ENCODE assay signal across 17 cellular contexts in the genomic region with DNA sequence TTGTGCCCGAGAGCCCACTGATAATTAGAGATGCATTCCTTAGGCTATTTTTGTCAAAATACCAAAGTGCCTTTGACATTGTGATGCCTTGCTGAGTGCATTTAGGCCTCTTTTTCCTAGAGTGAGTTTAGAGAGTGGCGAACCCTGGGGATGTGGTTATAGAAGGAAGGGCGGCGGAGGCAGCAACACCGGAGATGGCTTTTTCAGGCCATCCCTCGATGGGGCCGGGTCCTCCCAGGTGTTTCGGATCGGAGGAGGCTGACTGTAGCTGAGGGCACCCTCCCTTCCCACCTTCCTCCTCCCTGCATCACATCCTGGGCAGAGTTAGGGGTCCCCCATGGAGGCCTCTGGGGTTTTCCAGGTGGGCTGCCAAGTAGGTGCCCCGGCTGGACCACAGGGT. TPM values are rescaled to one million over a fixed set of nuclear protein-coding genes. Genes with fewer than 3 reads are reported as not detected.
DNase-seq lines count a peak whose midpoint lies in the region; ATAC-seq and TF ChIP-seq lines count a peak whose summit lies in the region.
"Had no signal": no experiment of that assay in that cellular context is flagged by ENCODE, and none has a peak within 500 bp of the region (broad histone marks: within the 10 kb centered on the region; RNA-seq: fewer than 3 reads in every experiment).

No MANE protein-coding gene starts in this region.

- intact Hi-C loops in natural killer cell (cut with micrococcal nuclease) (no loop called here), colonic mucosa (cut with DNase I) (no loop called here)
- intact Hi-C loops in activated T-helper 2 cell treated with anti-CD3 and anti-CD28 coated beads, Interferon-gamma antibody, Interleukin-2, Interleukin-4, amounts not matched to agents 10 μg/mL and 5 μg/mL and 100 μg/mL, durations not matched to agents 14 hours and 24 hours and 36 hours (cut with micrococcal nuclease) = no loop called here

- no peak overlapping the region for H3K27ac ChIP-seq in colonic mucosa

- H3K27ac Mint-ChIP-seq in activated CD4-positive, alpha-beta T cell treated with anti-CD3 and anti-CD28 coated beads, Interleukin-2, amount 10 ng/mL, durations not matched to agents 7 days and 5 days = peak overlapping the region; percentile 91
- peak overlapping the region in 1 of 2 donors; percentile 69 for H3K27ac Mint-ChIP-seq in natural killer cell
- H3K27ac Mint-ChIP-seq in natural killer cell treated with Interleukin-12 subunit alpha and Interleukin-12 subunit beta and Interleukin-15 and Interleukin-18, amount 100 ng/mL, for 72 hours = no peak overlapping the region
- H3K27ac Mint-ChIP-seq in activated T-helper 2 cell treated with anti-CD3 and anti-CD28 coated beads, Interferon-gamma antibody, Interleukin-2, Interleukin-4, amounts not matched to agents 10 μg/mL and 5 μg/mL and 100 μg/mL, durations not matched to agents 14 hours and 24 hours and 36 hours = peak overlapping the region; percentile 7
- peak overlapping the region; percentile 59 for H3K27ac Mint-ChIP-seq in stimulated activated memory B cell treated with anti-CD40 and anti-IgM and Interleukin-4, amounts not matched to agents 10 μg/mL and 1 μg/mL and 100 μg/mL, for 72 hours

- H3K36me3 ChIP-seq in colonic mucosa = no peaks in the 10 kb centered on the region

- H3K9ac ChIP-seq in colonic mucosa (ENCODE audit: low read depth in 2 of 2, low read length in 2 of 2) = peak overlapping the region in 1 of 2 donors; percentile 24

- ATAC-seq in natural killer cell = no peak
- no peak for ATAC-seq in natural killer cell treated with Interleukin-12 subunit alpha and Interleukin-12 subunit beta and Interleukin-15 and Interleukin-18, amount 100 ng/mL, for 72 hours
- ATAC-seq in stimulated activated memory B cell treated with anti-CD40 and anti-IgM and Interleukin-4, amounts not matched to agents 10 μg/mL and 1 μg/mL and 100 μg/mL, for 72 hours = no peak
- ATAC-seq: HCT116, Panc1 had no signal

- no peaks in the 10 kb centered on the region for H3K27me3 ChIP-seq in colonic mucosa

- H3K27me3 Mint-ChIP-seq in activated CD4-positive, alpha-beta T cell treated with anti-CD3 and anti-CD28 coated beads, Interleukin-2, amount 10 ng/mL, durations not matched to agents 7 days and 5 days = no peaks in the 10 kb centered on the region
- H3K27me3 Mint-ChIP-seq in natural killer cell (ENCODE audit: low read depth in 2 of 2) = no peaks in the 10 kb centered on the region
- H3K27me3 Mint-ChIP-seq in natural killer cell treated with Interleukin-12 subunit alpha and Interleukin-12 subunit beta and Interleukin-15 and Interleukin-18, amount 100 ng/mL, for 72 hours = no peaks in the 10 kb centered on the region
- H3K27me3 Mint-ChIP-seq in activated T-helper 2 cell treated with anti-CD3 and anti-CD28 coated beads, Interferon-gamma antibody, Interleukin-2, Interleukin-4, amounts not matched to agents 10 μg/mL and 5 μg/mL and 100 μg/mL, durations not matched to agents 14 hours and 24 hours and 36 hours (ENCODE audit: low read depth) = no peaks in the 10 kb centered on the region
- no peaks in the 10 kb centered on the region for H3K27me3 Mint-ChIP-seq in stimulated activated memory B cell treated with anti-CD40 and anti-IgM and Interleukin-4, amounts not matched to agents 10 μg/mL and 1 μg/mL and 100 μg/mL, for 72 hours

- H3K4me3 Mint-ChIP-seq in activated CD4-positive, alpha-beta T cell treated with anti-CD3 and anti-CD28 coated beads, Interleukin-2, amount 10 ng/mL, durations not matched to agents 7 days and 5 days = peak overlapping the region; percentile 52
- peak overlapping the region; percentile 68 for H3K4me3 Mint-ChIP-seq in natural killer cell
- H3K4me3 Mint-ChIP-seq in natural killer cell treated with Interleukin-12 subunit alpha and Interleukin-12 subunit beta and Interleukin-15 and Interleukin-18, amount 100 ng/mL, for 72 hours = no peak overlapping the region
- H3K4me3 Mint-ChIP-seq in activated T-helper 2 cell treated with anti-CD3 and anti-CD28 coated beads, Interferon-gamma antibody, Interleukin-2, Interleukin-4, amounts not matched to agents 10 μg/mL and 5 μg/mL and 100 μg/mL, durations not matched to agents 14 hours and 24 hours and 36 hours (ENCODE audit: low read depth) = no peak overlapping the region
- H3K4me3 Mint-ChIP-seq in stimulated activated memory B cell treated with anti-CD40 and anti-IgM and Interleukin-4, amounts not matched to agents 10 μg/mL and 1 μg/mL and 100 μg/mL, for 72 hours = no peak overlapping the region

- peak; percentile 47 for DNase-seq in activated CD4-positive, alpha-beta T cell treated with anti-CD3 and anti-CD28 coated beads, Interleukin-2, amount 10 ng/mL, durations not matched to agents 7 days and 5 days
- DNase-seq in activated CD4-positive, alpha-beta T cell treated with anti-CD3 and anti-CD28 coated beads for 4 hours = no peak
- DNase-seq in natural killer cell (no peak), colonic mucosa (no peak)
- no peak for DNase-seq in natural killer cell treated with Interleukin-12 subunit alpha and Interleukin-12 subunit beta and Interleukin-15 and Interleukin-18, amount 100 ng/mL, for 72 hours (ENCODE audit: low spot score)
- no peak for DNase-seq in activated T-helper 2 cell treated with anti-CD3 and anti-CD28 coated beads, Interferon-gamma antibody, Interleukin-2, Interleukin-4, amounts not matched to agents 10 μg/mL and 5 μg/mL and 100 μg/mL, durations not matched to agents 14 hours and 24 hours and 36 hours (ENCODE audit: low spot score)
- DNase-seq in stimulated activated CD4-positive, alpha-beta T cell treated with anti-CD3 and anti-CD28 coated beads, Interleukin-12 subunit alpha, Interleukin-12 subunit beta, amount 100 ng/mL, for 4 hours = no peak
- DNase-seq: GDM1, NCI-H2029, NCI-H2171 treated with DMSO at 0.1 percent for 48 hours, NCI-H510A, NCI-H82 had no signal

- no peaks in the 10 kb centered on the region for H3K9me3 Mint-ChIP-seq in activated CD4-positive, alpha-beta T cell treated with anti-CD3 and anti-CD28 coated beads, Interleukin-2, amount 10 ng/mL, durations not matched to agents 7 days and 5 days
- no peaks in the 10 kb centered on the region for H3K9me3 Mint-ChIP-seq in natural killer cell
- no peaks in the 10 kb centered on the region for H3K9me3 Mint-ChIP-seq in natural killer cell treated with Interleukin-12 subunit alpha and Interleukin-12 subunit beta and Interleukin-15 and Interleukin-18, amount 100 ng/mL, for 72 hours
- H3K9me3 Mint-ChIP-seq in activated T-helper 2 cell treated with anti-CD3 and anti-CD28 coated beads, Interferon-gamma antibody, Interleukin-2, Interleukin-4, amounts not matched to agents 10 μg/mL and 5 μg/mL and 100 μg/mL, durations not matched to agents 14 hours and 24 hours and 36 hours = no peaks in the 10 kb centered on the region
- no peaks in the 10 kb centered on the region for H3K9me3 Mint-ChIP-seq in stimulated activated memory B cell treated with anti-CD40 and anti-IgM and Interleukin-4, amounts not matched to agents 10 μg/mL and 1 μg/mL and 100 μg/mL, for 72 hours
- H3K9me3 Mint-ChIP-seq: CD14-positive monocyte had no signal

- peaks cover 19% of the 10 kb centered on the region for H3K36me3 Mint-ChIP-seq in activated CD4-positive, alpha-beta T cell treated with anti-CD3 and anti-CD28 coated beads, Interleukin-2, amount 10 ng/mL, durations not matched to agents 7 days and 5 days (ENCODE audit: low read depth)
- no peaks in the 10 kb centered on the region for H3K36me3 Mint-ChIP-seq in natural killer cell
- H3K36me3 Mint-ChIP-seq in natural killer cell treated with Interleukin-12 subunit alpha and Interleukin-12 subunit beta and Interleukin-15 and Interleukin-18, amount 100 ng/mL, for 72 hours = no peaks in the 10 kb centered on the region
- peaks cover 9% of the 10 kb centered on the region for H3K36me3 Mint-ChIP-seq in activated T-helper 2 cell treated with anti-CD3 and anti-CD28 coated beads, Interferon-gamma antibody, Interleukin-2, Interleukin-4, amounts not matched to agents 10 μg/mL and 5 μg/mL and 100 μg/mL, durations not matched to agents 14 hours and 24 hours and 36 hours (ENCODE audit: low read depth)
- H3K36me3 Mint-ChIP-seq in stimulated activated memory B cell treated with anti-CD40 and anti-IgM and Interleukin-4, amounts not matched to agents 10 μg/mL and 1 μg/mL and 100 μg/mL, for 72 hours = peaks cover 6% of the 10 kb centered on the region

- TF ChIP-seq CTCF in natural killer cell (IDR thresholded peaks at IDR 0.05) = no peak
- no peak for TF ChIP-seq CTCF in colonic mucosa (IDR thresholded peaks at IDR 0.05)

- H3K4me3 ChIP-seq in colonic mucosa = no peak overlapping the region

- POLR2A ChIA-PET in activated CD4-positive, alpha-beta T cell treated with anti-CD3 and anti-CD28 coated beads, Interleukin-2, amount 10 ng/mL, durations not matched to agents 7 days and 5 days (lab: Charles Lee) = interaction anchor here (0.6 kb wide), 1 partner anchor 225 kb away, joined by 3 read pairs; no protein-coding TSS in a partner anchor

- H3K9me3 ChIP-seq in colonic mucosa = no peaks in the 10 kb centered on the region

- CTCF ChIA-PET in activated CD4-positive, alpha-beta T cell treated with anti-CD3 and anti-CD28 coated beads, Interleukin-2, amount 10 ng/mL, durations not matched to agents 7 days and 5 days (lab: Charles Lee) = no interaction called here

- H3K4me1 Mint-ChIP-seq in activated CD4-positive, alpha-beta T cell treated with anti-CD3 and anti-CD28 coated beads, Interleukin-2, amount 10 ng/mL, durations not matched to agents 7 days and 5 days = peaks cover 77% of the 10 kb centered on the region
- H3K4me1 Mint-ChIP-seq in natural killer cell = peaks cover 14 to 40% of the 10 kb centered on the region in 2 donors
- H3K4me1 Mint-ChIP-seq in natural killer cell treated with Interleukin-12 subunit alpha and Interleukin-12 subunit beta and Interleukin-15 and Interleukin-18, amount 100 ng/mL, for 72 hours (ENCODE audit: low read depth in 2 of 2) = peaks cover 4 to 20% of the 10 kb centered on the region in 2 donors
- H3K4me1 Mint-ChIP-seq in activated T-helper 2 cell treated with anti-CD3 and anti-CD28 coated beads, Interferon-gamma antibody, Interleukin-2, Interleukin-4, amounts not matched to agents 10 μg/mL and 5 μg/mL and 100 μg/mL, durations not matched to agents 14 hours and 24 hours and 36 hours (ENCODE audit: low read depth) = peaks cover 21% of the 10 kb centered on the region
- peaks cover 46% of the 10 kb centered on the region for H3K4me1 Mint-ChIP-seq in stimulated activated memory B cell treated with anti-CD40 and anti-IgM and Interleukin-4, amounts not matched to agents 10 μg/mL and 1 μg/mL and 100 μg/mL, for 72 hours

- peaks cover 5% of the 10 kb centered on the region for H3K4me1 ChIP-seq in colonic mucosa

RNA-seq across cellular contexts. Expression of gene SNAI3, which starts 6.6 kb away (rescaled TPM):
- total RNA-seq in activated CD4-positive, alpha-beta T cell treated with anti-CD3 and anti-CD28 coated beads, Interleukin-2, amount 10 ng/mL, durations not matched to agents 7 days and 5 days = 10 to 100 TPM; 21.0 to 24.2 TPM
- 1 to 10 TPM; 8.2 to 9.2 (median 8.4) TPM for total RNA-seq in natural killer cell
- 1 to 10 TPM in 1 of 2 donors, under 1 TPM in 1; 0.42 to 1.2 TPM for total RNA-seq in natural killer cell treated with Interleukin-12 subunit alpha and Interleukin-12 subunit beta and Interleukin-15 and Interleukin-18, amount 100 ng/mL, for 72 hours
- 2.0 and 2.3 TPM in 2 replicates for total RNA-seq in activated T-helper 2 cell treated with anti-CD3 and anti-CD28 coated beads, Interferon-gamma antibody, Interleukin-2, Interleukin-4, amounts not matched to agents 10 μg/mL and 5 μg/mL and 100 μg/mL, durations not matched to agents 14 hours and 24 hours and 36 hours
- total RNA-seq in colonic mucosa = under 1 TPM; 0.25 to 0.40 TPM
- total RNA-seq: A172 had no signal

RNA-seq across cellular contexts. Expression of gene RNF166, which starts 13.3 kb away (rescaled TPM):
- 100 to 1,000 TPM; 214 to 234 TPM for total RNA-seq in activated CD4-positive, alpha-beta T cell treated with anti-CD3 and anti-CD28 coated beads, Interleukin-2, amount 10 ng/mL, durations not matched to agents 7 days and 5 days
- total RNA-seq in natural killer cell = 100 to 1,000 TPM; 459 to 712 (median 501) TPM
- 10 to 100 TPM; 29.1 to 49.4 TPM for total RNA-seq in natural killer cell treated with Interleukin-12 subunit alpha and Interleukin-12 subunit beta and Interleukin-15 and Interleukin-18, amount 100 ng/mL, for 72 hours
- 39.9 and 52.1 TPM in 2 replicates for total RNA-seq in activated T-helper 2 cell treated with anti-CD3 and anti-CD28 coated beads, Interferon-gamma antibody, Interleukin-2, Interleukin-4, amounts not matched to agents 10 μg/mL and 5 μg/mL and 100 μg/mL, durations not matched to agents 14 hours and 24 hours and 36 hours
- 1 to 10 TPM; 9.2 to 9.3 TPM for total RNA-seq in colonic mucosa

RNA-seq across cellular contexts. Expression of gene CTU2, which starts 13.4 kb away (rescaled TPM):
- 10 to 100 TPM; 20.5 to 27.2 TPM for total RNA-seq in activated CD4-positive, alpha-beta T cell treated with anti-CD3 and anti-CD28 coated beads, Interleukin-2, amount 10 ng/mL, durations not matched to agents 7 days and 5 days
- total RNA-seq in natural killer cell = 10 to 100 TPM; 36.6 to 43.3 (median 39.9) TPM
- 10 to 100 TPM; 39.0 to 80.4 TPM for total RNA-seq in natural killer cell treated with Interleukin-12 subunit alpha and Interleukin-12 subunit beta and Interleukin-15 and Interleukin-18, amount 100 ng/mL, for 72 hours
- total RNA-seq in activated T-helper 2 cell treated with anti-CD3 and anti-CD28 coated beads, Interferon-gamma antibody, Interleukin-2, Interleukin-4, amounts not matched to agents 10 μg/mL and 5 μg/mL and 100 μg/mL, durations not matched to agents 14 hours and 24 hours and 36 hours = 43.8 and 43.9 TPM in 2 replicates
- total RNA-seq in colonic mucosa = 10 to 100 TPM in 1 of 2 donors, 1 to 10 TPM in 1; 7.8 to 23.1 TPM

RNA-seq across cellular contexts. Expression of gene MVD, which starts 30.0 kb away (rescaled TPM):
- 10 to 100 TPM; 65.3 to 72.3 TPM for total RNA-seq in activated CD4-positive, alpha-beta T cell treated with anti-CD3 and anti-CD28 coated beads, Interleukin-2, amount 10 ng/mL, durations not matched to agents 7 days and 5 days
- 100 to 1,000 TPM; 176 to 271 (median 185) TPM for total RNA-seq in natural killer cell
- 100 to 1,000 TPM in 1 of 2 donors, 10 to 100 TPM in 1; 77.2 to 124 TPM for total RNA-seq in natural killer cell treated with Interleukin-12 subunit alpha and Interleukin-12 subunit beta and Interleukin-15 and Interleukin-18, amount 100 ng/mL, for 72 hours
- 132 and 137 TPM in 2 replicates for total RNA-seq in activated T-helper 2 cell treated with anti-CD3 and anti-CD28 coated beads, Interferon-gamma antibody, Interleukin-2, Interleukin-4, amounts not matched to agents 10 μg/mL and 5 μg/mL and 100 μg/mL, durations not matched to agents 14 hours and 24 hours and 36 hours
- 100 to 1,000 TPM in 1 of 2 donors, 10 to 100 TPM in 1; 86.2 to 132 TPM for total RNA-seq in colonic mucosa

RNA-seq across cellular contexts. Expression of gene CYBA, which starts 42.0 kb away (rescaled TPM):
- total RNA-seq in activated CD4-positive, alpha-beta T cell treated with anti-CD3 and anti-CD28 coated beads, Interleukin-2, amount 10 ng/mL, durations not matched to agents 7 days and 5 days = 100 to 1,000 TPM; 486 to 586 TPM
- 1,000 to 10,000 TPM; 1,001 to 1,351 (median 1,051) TPM for total RNA-seq in natural killer cell
- 100 to 1,000 TPM; 268 to 386 TPM for total RNA-seq in natural killer cell treated with Interleukin-12 subunit alpha and Interleukin-12 subunit beta and Interleukin-15 and Interleukin-18, amount 100 ng/mL, for 72 hours
- 233 and 242 TPM in 2 replicates for total RNA-seq in activated T-helper 2 cell treated with anti-CD3 and anti-CD28 coated beads, Interferon-gamma antibody, Interleukin-2, Interleukin-4, amounts not matched to agents 10 μg/mL and 5 μg/mL and 100 μg/mL, durations not matched to agents 14 hours and 24 hours and 36 hours
- 100 to 1,000 TPM; 368 to 389 TPM for total RNA-seq in colonic mucosa

Comparison
In these comparisons a context has a peak if more than half of its experiments do, and no peak if none do; other contexts are left out.
1. H3K4me3 Mint-ChIP-seq: peak in activated CD4-positive, alpha-beta T cell treated with anti-CD3 and anti-CD28 coated beads, Interleukin-2, amount 10 ng/mL, durations not matched to agents 7 days and 5 days (single experiment) and natural killer cell (single experiment); none in natural killer cell treated with Interleukin-12 subunit alpha and Interleukin-12 subunit beta and Interleukin-15 and Interleukin-18, amount 100 ng/mL, for 72 hours (single experiment), activated T-helper 2 cell treated with anti-CD3 and anti-CD28 coated beads, Interferon-gamma antibody, Interleukin-2, Interleukin-4, amounts not matched to agents 10 μg/mL and 5 μg/mL and 100 μg/mL, durations not matched to agents 14 hours and 24 hours and 36 hours (single experiment) and stimulated activated memory B cell treated with anti-CD40 and anti-IgM and Interleukin-4, amounts not matched to agents 10 μg/mL and 1 μg/mL and 100 μg/mL, for 72 hours (single experiment).
2. H3K27ac Mint-ChIP-seq: peak in activated CD4-positive, alpha-beta T cell treated with anti-CD3 and anti-CD28 coated beads, Interleukin-2, amount 10 ng/mL, durations not matched to agents 7 days and 5 days (single experiment), activated T-helper 2 cell treated with anti-CD3 and anti-CD28 coated beads, Interferon-gamma antibody, Interleukin-2, Interleukin-4, amounts not matched to agents 10 μg/mL and 5 μg/mL and 100 μg/mL, durations not matched to agents 14 hours and 24 hours and 36 hours (single experiment) and stimulated activated memory B cell treated with anti-CD40 and anti-IgM and Interleukin-4, amounts not matched to agents 10 μg/mL and 1 μg/mL and 100 μg/mL, for 72 hours (single experiment); none in natural killer cell treated with Interleukin-12 subunit alpha and Interleukin-12 subunit beta and Interleukin-15 and Interleukin-18, amount 100 ng/mL, for 72 hours (0 of 2).